Comparison of ENCODE assay signal across 8 cellular contexts in the genomic region with DNA sequence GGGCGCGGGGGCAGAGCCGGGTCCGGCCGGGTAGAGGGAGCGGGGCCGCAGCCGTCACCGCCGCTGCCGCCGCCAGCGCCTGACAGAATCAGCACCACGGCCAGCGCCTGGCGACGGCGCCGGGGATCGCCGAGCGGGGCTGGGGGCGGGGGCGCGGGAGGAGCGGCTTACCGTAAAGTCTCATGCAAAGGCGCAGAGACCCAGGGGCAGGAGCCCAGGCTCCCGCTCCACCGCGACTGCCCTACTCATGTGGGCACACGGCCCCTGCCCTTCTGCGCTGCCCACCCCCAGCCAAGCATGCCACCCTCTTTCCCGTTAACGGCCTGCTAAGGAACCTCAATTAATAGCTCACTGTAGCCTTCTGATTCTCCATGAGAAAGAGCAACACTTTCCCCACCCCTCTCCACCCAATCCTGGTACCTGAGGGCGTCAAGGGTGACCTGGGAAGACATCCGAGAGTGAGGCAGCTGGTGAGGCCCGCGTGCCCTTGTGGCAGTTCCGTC. TPM values are rescaled to one million over a fixed set of nuclear protein-coding genes. Genes with fewer than 3 reads are reported as not detected.
DNase-seq lines count a peak whose midpoint lies in the region; ATAC-seq and TF ChIP-seq lines count a peak whose summit lies in the region.

A gene with protein sequence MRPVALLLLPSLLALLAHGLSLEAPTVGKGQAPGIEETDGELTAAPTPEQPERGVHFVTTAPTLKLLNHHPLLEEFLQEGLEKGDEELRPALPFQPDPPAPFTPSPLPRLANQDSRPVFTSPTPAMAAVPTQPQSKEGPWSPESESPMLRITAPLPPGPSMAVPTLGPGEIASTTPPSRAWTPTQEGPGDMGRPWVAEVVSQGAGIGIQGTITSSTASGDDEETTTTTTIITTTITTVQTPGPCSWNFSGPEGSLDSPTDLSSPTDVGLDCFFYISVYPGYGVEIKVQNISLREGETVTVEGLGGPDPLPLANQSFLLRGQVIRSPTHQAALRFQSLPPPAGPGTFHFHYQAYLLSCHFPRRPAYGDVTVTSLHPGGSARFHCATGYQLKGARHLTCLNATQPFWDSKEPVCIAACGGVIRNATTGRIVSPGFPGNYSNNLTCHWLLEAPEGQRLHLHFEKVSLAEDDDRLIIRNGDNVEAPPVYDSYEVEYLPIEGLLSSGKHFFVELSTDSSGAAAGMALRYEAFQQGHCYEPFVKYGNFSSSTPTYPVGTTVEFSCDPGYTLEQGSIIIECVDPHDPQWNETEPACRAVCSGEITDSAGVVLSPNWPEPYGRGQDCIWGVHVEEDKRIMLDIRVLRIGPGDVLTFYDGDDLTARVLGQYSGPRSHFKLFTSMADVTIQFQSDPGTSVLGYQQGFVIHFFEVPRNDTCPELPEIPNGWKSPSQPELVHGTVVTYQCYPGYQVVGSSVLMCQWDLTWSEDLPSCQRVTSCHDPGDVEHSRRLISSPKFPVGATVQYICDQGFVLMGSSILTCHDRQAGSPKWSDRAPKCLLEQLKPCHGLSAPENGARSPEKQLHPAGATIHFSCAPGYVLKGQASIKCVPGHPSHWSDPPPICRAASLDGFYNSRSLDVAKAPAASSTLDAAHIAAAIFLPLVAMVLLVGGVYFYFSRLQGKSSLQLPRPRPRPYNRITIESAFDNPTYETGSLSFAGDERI (minus strand): TSS at position 98 of the 503 bp plus-strand sequence. CDS start 164 bp downstream, outside the sequence.

- no peaks in the 10 kb centered on the region for H3K9me3 Mint-ChIP-seq in activated B cell treated with CpG ODN at 0.5 μM for 24 hours

- H2AFZ ChIP-seq in mammary epithelial cell (ENCODE audit: low read depth, low read length) = no peak within 1 kb of the TSS

- in situ Hi-C loops in mammary epithelial cell (cut with MboI; ENCODE audit: low sequenced_read_pairs in 2 of 2) = no loop called here

- no TSS peak for BruUV-seq in mammary epithelial cell (replicated peaks; lab: Mats Ljungman, UMichigan)

- POLR2A ChIA-PET in activated B cell treated with CpG ODN at 0.5 μM for 24 hours (lab: Charles Lee) = no interaction called here

- H3K27ac ChIP-seq in mammary epithelial cell (ENCODE audit: insufficient read depth, low read depth, low read length) = no peak within 1 kb of the TSS

- no peaks in the 10 kb centered on the region for H3K79me2 ChIP-seq in mammary epithelial cell (ENCODE audit: insufficient read depth, low read length)

- H3K27me3 Mint-ChIP-seq in activated B cell treated with CpG ODN at 0.5 μM for 24 hours = peaks cover 62% of the 10 kb centered on the region

- no peaks in the 10 kb centered on the region for H3K36me3 Mint-ChIP-seq in activated B cell treated with CpG ODN at 0.5 μM for 24 hours (ENCODE audit: low read depth)

- no peak within 1 kb of the TSS for H3K4me3 ChIP-seq in mammary epithelial cell (replicated peaks in 1 of 3; ENCODE audit: insufficient read depth in 1 of 3, low read depth in 2 of 3, low read length in 3 of 3)

- intact Hi-C loops in activated B cell treated with CpG ODN at 0.5 μM for 24 hours (cut with micrococcal nuclease) = no loop called here
- intact Hi-C loops in mammary epithelial cell (cut with micrococcal nuclease) = loop anchor here (10.0 kb wide), 1 partner anchor 49 kb away; no protein-coding TSS in a partner anchor

- H4K20me1 ChIP-seq in mammary epithelial cell (ENCODE audit: insufficient read depth, low read length) = peaks cover 2% of the 10 kb centered on the region

- H3K36me3 ChIP-seq in mammary epithelial cell (ENCODE audit: insufficient read depth, low read length) = no peaks in the 10 kb centered on the region

- H3K9ac ChIP-seq in mammary epithelial cell (ENCODE audit: insufficient read depth, low read length) = no peak within 1 kb of the TSS

- no peak for TF ChIP-seq CTCF in activated B cell treated with CpG ODN at 0.5 μM for 24 hours (IDR thresholded peaks at IDR 0.05)
- no peak for TF ChIP-seq CTCF in mammary epithelial cell (conservative IDR thresholded peaks at IDR 0.05 in 1 of 2, IDR thresholded peaks at IDR 0.05 in 1 of 2; ENCODE audit: extremely low read depth in 1 of 2, insufficient read depth in 1 of 2, low read depth in 1 of 2, low read length in 2 of 2)

- dilution Hi-C loops in mammary epithelial cell (cut with HindIII; ENCODE audit: low sequenced_read_pairs) = loop anchor here (5.0 to 25.0 kb wide), 3 partner anchors 36 to 231 kb away; a partner anchor contains a TSS

- H3K4me1 ChIP-seq in mammary epithelial cell (ENCODE audit: insufficient read depth, low read length) = no peaks in the 10 kb centered on the region

- WGBS in mammary epithelial cell (ENCODE audit: low coverage, missing lambda C conversion rate) = 8% methylated on average over 9 of the region's 40 CpGs

- peaks cover 13% of the 10 kb centered on the region for H3K27me3 ChIP-seq in mammary epithelial cell (ENCODE audit: insufficient read depth, low read length)

- ATAC-seq in activated B cell treated with CpG ODN at 0.5 μM for 24 hours (ENCODE audit: low read depth) (peak; percentile 61), HG03025 (IDR thresholded peaks at IDR 0.05; ENCODE audit: low FRiP score, unreplicated experiment) (no peak)

- no peak within 1 kb of the TSS for H3K4me2 ChIP-seq in mammary epithelial cell (ENCODE audit: insufficient read depth, low read depth, low read length)

- H3K9me3 ChIP-seq in mammary epithelial cell (replicated peaks; ENCODE audit: insufficient read depth, low read length) = no peaks in the 10 kb centered on the region

- H3K4me3 Mint-ChIP-seq in activated B cell treated with CpG ODN at 0.5 μM for 24 hours = no peak within 1 kb of the TSS

- DNase-seq in Daoy (ENCODE audit: low read depth) (peak; percentile 80), NCI-H146 treated with DMSO at 0.1 percent for 48 hours (lab: John Stamatoyannopoulos, UW; ENCODE audit: unreplicated experiment) (peak; percentile 52), activated B cell treated with CpG ODN at 0.5 μM for 24 hours (peak; percentile 52), mammary epithelial cell (peak; percentile 47), inferior parietal cortex (ENCODE audit: extremely low spot score) (peak; percentile 70), NCI-H128 (lab: John Stamatoyannopoulos, UW; ENCODE audit: unreplicated experiment) (no peak)
- DNase-seq in stimulated activated CD4-positive, alpha-beta T cell treated with anti-CD3 and anti-CD28 coated beads, Interleukin-15, amount 100 ng/mL, for 48 hours (ENCODE audit: low read depth in 2 of 2) = peak; percentile 44 to 68

- H3K27ac Mint-ChIP-seq in activated B cell treated with CpG ODN at 0.5 μM for 24 hours = no peak within 1 kb of the TSS

- peaks cover 2% of the 10 kb centered on the region for H3K4me1 Mint-ChIP-seq in activated B cell treated with CpG ODN at 0.5 μM for 24 hours

- CTCF ChIA-PET in activated B cell treated with CpG ODN at 0.5 μM for 24 hours (lab: Charles Lee) (interaction anchor here (1.2 kb wide), 1 partner anchor 111 kb away, joined by 4 read pairs; no protein-coding TSS in a partner anchor), mammary epithelial cell (lab: Charles Lee; ENCODE audit: low non-redundant PET) (no interaction called here)

RNA-seq across cellular contexts. Expression of the gene that starts here (rescaled TPM):
- total RNA-seq in Daoy (2014; rRNA removed; shearing (Covaris generic)) = not detected in 2 replicates
- not detected in 2 replicates for total RNA-seq in activated B cell treated with CpG ODN at 0.5 μM for 24 hours
- total RNA-seq in mammary epithelial cell = not detected
- not detected for polyA plus RNA-seq in mammary epithelial cell
- polyA minus RNA-seq in mammary epithelial cell = not detected

Comparison
In these comparisons a context has a peak if more than half of its experiments do, and no peak if none do; other contexts are left out.
1. Peak in DNase-seq in Daoy; RNA of the gene not detected or under 1 TPM.
2. Peak in DNase-seq and ATAC-seq in activated B cell treated with CpG ODN at 0.5 μM for 24 hours; RNA of the gene not detected or under 1 TPM.
3. Peak in DNase-seq in mammary epithelial cell; RNA of the gene not detected or under 1 TPM.